ENCODE assay signal across 9 cellular contexts in the genomic region with DNA sequence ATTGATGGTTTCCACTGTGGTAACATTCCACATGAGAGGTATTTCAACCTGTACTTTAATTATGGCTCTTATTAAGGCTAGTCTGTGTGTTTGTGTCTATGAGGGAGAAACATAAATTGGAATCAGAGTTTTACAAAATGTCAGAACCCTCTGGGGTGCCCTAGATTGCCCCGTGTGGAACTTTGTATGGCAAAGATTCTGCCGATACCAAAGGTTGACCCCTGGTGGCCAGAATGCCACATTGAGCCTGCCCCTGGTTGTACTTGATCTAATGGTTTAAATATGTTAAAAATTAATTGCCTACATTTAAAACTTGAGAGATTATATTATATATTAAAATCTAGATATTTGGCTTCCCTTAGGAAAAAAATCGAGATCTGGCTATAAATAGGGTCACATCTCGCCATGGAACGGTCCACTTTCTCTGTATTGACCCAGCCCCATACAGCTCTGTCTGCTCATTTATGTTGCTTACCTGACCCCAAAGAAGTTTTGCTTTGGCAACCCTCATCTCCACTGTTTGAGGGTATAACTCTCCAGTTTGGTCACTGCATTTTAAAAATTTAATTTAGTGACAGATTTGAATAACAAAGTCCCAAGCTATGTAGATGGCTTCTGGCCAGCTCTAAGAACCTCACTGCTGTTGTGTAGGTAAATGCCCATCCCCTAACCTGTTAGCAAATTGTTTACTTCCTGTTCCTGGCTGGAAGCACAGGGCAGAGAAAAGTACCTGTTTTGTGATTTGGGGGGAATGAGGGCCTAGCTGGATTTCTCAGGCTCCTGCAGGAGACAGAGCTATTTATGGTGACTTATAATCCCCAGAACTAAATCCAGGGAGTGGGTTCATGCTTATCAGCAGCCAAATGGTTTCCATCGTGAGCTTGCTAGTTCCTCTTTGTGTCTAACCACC.
DNase-seq lines count a peak whose midpoint lies in the region; ATAC-seq, FAIRE-seq and TF ChIP-seq lines count a peak whose summit lies in the region.
"Had no signal": no experiment of that assay in that cellular context is flagged by ENCODE, and none has a peak within 500 bp of the region (broad histone marks: within the 10 kb centered on the region; RNA-seq: fewer than 3 reads in every experiment).

No MANE protein-coding gene starts in this region.

- in situ Hi-C loops in HAP-1 (cut with MboI; ENCODE audit: low sequenced_read_pairs), result no loop called here

- no peaks in the 10 kb centered on the region for H3K9me3 ChIP-seq in HAP-1
- no peaks in the 10 kb centered on the region for H3K9me3 ChIP-seq in pancreas

- DNase-seq in NCI-H2029 treated with DMSO at 0.1 percent for 48 hours (lab: John Stamatoyannopoulos, UW) (peak; percentile 1), NCI-H2029 (lab: John Stamatoyannopoulos, UW) (no peak), HAP-1 (ENCODE audit: low spot score in 2 of 2) (peak; percentile 28 to 73), NB4 (ENCODE audit: low read depth) (peak; percentile 80), fibroblast of mammary gland (ENCODE audit: low read depth) (peak; percentile 43), pancreas (peak in 5 of 6 donors; percentile 15 to 73 (median 56))
- peak; percentile 77 for DNase-seq in activated CD8-positive, alpha-beta memory T cell treated with anti-CD3 and anti-CD28 coated beads for 24 hours

- H3K27ac ChIP-seq in pancreas, result peak overlapping the region in 1 of 4 donors; percentile 1
- H3K27ac ChIP-seq: epithelial cell of prostate had no signal

- peak; percentile 94 for TF ChIP-seq CTCF in NB4 (IDR thresholded peaks at IDR 0.05; ENCODE audit: low read depth, low read length)
- TF ChIP-seq CTCF in fibroblast of mammary gland (conservative IDR thresholded peaks at IDR 0.05; ENCODE audit: control insufficient read depth, insufficient read depth, low read depth, low read length), result peak; percentile 81
- peak; percentile 66 to 81 (median 76) for TF ChIP-seq CTCF in pancreas (IDR thresholded peaks at IDR 0.05)

- WGBS in pancreas, 2 donors, result 7 to 10% methylated on average over 6 of the region's 6 CpGs

- H3K4me3 ChIP-seq in HAP-1 (no peak overlapping the region), NB4 (ENCODE audit: low read depth, low read length) (no peak overlapping the region), fibroblast of mammary gland (ENCODE audit: control insufficient read depth, low read depth, low read length) (no peak overlapping the region), pancreas (no peak overlapping the region)

- H3K4me1 ChIP-seq in HAP-1, result no peaks in the 10 kb centered on the region
- peaks cover 0 to 9% (median 0%) of the 10 kb centered on the region in 3 donors for H3K4me1 ChIP-seq in pancreas

- no peaks in the 10 kb centered on the region for H3K36me3 ChIP-seq in HAP-1 (replicated peaks)
- H3K36me3 ChIP-seq in pancreas, result no peaks in the 10 kb centered on the region

- ATAC-seq in pancreas, result peak; percentile 74 to 94 (median 88)
- no peak for ATAC-seq in HG03025 (IDR thresholded peaks at IDR 0.05; ENCODE audit: low FRiP score, unreplicated experiment)

- intact Hi-C loops in pancreas (cut with DNase I), result no loop called here

- H3K27me3 ChIP-seq in HAP-1 (ENCODE audit: low read depth) (no peaks in the 10 kb centered on the region), pancreas (peaks cover 0 to 4% (median 0%) of the 10 kb centered on the region in 4 donors)

- TF ChIP-seq POLR2A in NB4 (IDR thresholded peaks at IDR 0.05; ENCODE audit: extremely low read depth, insufficient read length), result no peak

- FAIRE-seq in pancreas (lab: Jason Lieb, UNC), result no peak
